Comparison of ENCODE assay signal across 26 cellular contexts in the genomic region with DNA sequence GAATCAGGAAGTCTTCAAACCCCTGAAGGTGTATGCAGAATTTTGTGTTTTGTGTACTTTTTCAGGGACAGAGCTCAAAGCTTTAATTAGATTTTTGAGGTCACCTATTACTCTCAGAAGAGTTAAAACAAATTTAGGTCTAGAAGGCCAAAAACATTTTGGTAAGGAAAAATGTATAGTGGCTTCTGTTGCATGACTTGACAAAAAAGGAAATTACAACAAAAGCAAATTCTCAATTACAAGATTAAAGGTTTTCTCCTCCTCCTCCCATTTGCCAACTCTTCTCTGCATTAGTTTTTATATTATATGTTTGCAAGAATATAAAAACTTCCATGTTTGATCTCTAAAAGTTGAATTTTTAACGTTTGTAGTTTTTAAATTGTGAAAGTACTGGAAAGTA.
"Had no signal": no experiment of that assay in that cellular context is flagged by ENCODE, and none has a peak within 500 bp of the region (broad histone marks: within the 10 kb centered on the region; RNA-seq: fewer than 3 reads in every experiment).

No MANE protein-coding gene starts in this region.

- H3K36me3 ChIP-seq: colonic mucosa had no signal

- H3K27ac ChIP-seq: colonic mucosa, epithelial cell of prostate, esophagus squamous epithelium, gastrocnemius medialis, heart right ventricle, left lung, lower lobe of right lung had no signal

- H3K4me3 ChIP-seq: colonic mucosa, esophagus squamous epithelium, gastrocnemius medialis, heart right ventricle, left lung, lower lobe of right lung, mucosa of descending colon had no signal

- H3K4me1 ChIP-seq: colonic mucosa had no signal

- FAIRE-seq: endometrium, islet of Langerhans, keratinocyte had no signal

- DNase-seq: colonic mucosa; cortex of kidney; effector CD8-positive, alpha-beta T cell; effector memory CD8-positive, alpha-beta T cell; endodermal cell; erythroblast; esophagus squamous epithelium; foreskin fibroblast; foreskin melanocyte; gastrocnemius medialis; glutamatergic neuron; head of caudate nucleus; heart right ventricle; hippocampal formation; left cardiac atrium; left lung; left ventricle myocardium superior; lower lobe of right lung; mesenchymal stem cell; mucosa of descending colon; naive B cell had no signal

- H3K9me3 ChIP-seq: colonic mucosa, esophagus squamous epithelium, gastrocnemius medialis, heart right ventricle, left lung, lower lobe of right lung, mucosa of descending colon had no signal

- H3K27me3 ChIP-seq: colonic mucosa, esophagus squamous epithelium, gastrocnemius medialis, heart right ventricle, left lung had no signal

- ATAC-seq: effector memory CD8-positive, alpha-beta T cell; esophagus mucosa; gastrocnemius medialis; heart right ventricle; left cardiac atrium; left lung; left ventricle myocardium superior; lower lobe of right lung; mucosa of descending colon had no signal
